Comparison of ENCODE assay signal across 1 cellular context in genomic region chr6:36377594-36377993, GRCh38.
TF ChIP-seq lines count a peak whose summit lies in the region.

No MANE protein-coding gene starts in this region.

TF ChIP-seq in GM12878, 131 proteins besides CTCF, POLR2A, EP300 and RAD21 (continued from another document):
- TF ChIP-seq ELK1 (IDR thresholded peaks at IDR 0.05; ENCODE audit: low read depth, low read length) = no peak
- no peak for TF ChIP-seq SUZ12 (IDR thresholded peaks at IDR 0.05; ENCODE audit: unreplicated experiment)
- TF ChIP-seq ZNF274 (IDR thresholded peaks at IDR 0.05; ENCODE audit: insufficient read depth, insufficient read length) = no peak
- no peak for TF ChIP-seq RB1 (IDR thresholded peaks at IDR 0.05; ENCODE audit: borderline replicate concordance)
- TF ChIP-seq ESRRA (IDR thresholded peaks at IDR 0.05; ENCODE audit: low read length) = no peak
- TF ChIP-seq SP1 (IDR thresholded peaks at IDR 0.05; ENCODE audit: low read depth, low read length) = no peak
- no peak for TF ChIP-seq BMI1 (IDR thresholded peaks at IDR 0.05; ENCODE audit: borderline replicate concordance)
- TF ChIP-seq NR2C1 (IDR thresholded peaks at IDR 0.05) = no peak
- no peak for TF ChIP-seq IRF5 (IDR thresholded peaks at IDR 0.05; ENCODE audit: borderline replicate concordance)
- no peak for TF ChIP-seq CBX3 (IDR thresholded peaks at IDR 0.05; ENCODE audit: borderline replicate concordance, low read depth)
